8 cellular contexts compared by ENCODE assay signal in the genomic region with DNA sequence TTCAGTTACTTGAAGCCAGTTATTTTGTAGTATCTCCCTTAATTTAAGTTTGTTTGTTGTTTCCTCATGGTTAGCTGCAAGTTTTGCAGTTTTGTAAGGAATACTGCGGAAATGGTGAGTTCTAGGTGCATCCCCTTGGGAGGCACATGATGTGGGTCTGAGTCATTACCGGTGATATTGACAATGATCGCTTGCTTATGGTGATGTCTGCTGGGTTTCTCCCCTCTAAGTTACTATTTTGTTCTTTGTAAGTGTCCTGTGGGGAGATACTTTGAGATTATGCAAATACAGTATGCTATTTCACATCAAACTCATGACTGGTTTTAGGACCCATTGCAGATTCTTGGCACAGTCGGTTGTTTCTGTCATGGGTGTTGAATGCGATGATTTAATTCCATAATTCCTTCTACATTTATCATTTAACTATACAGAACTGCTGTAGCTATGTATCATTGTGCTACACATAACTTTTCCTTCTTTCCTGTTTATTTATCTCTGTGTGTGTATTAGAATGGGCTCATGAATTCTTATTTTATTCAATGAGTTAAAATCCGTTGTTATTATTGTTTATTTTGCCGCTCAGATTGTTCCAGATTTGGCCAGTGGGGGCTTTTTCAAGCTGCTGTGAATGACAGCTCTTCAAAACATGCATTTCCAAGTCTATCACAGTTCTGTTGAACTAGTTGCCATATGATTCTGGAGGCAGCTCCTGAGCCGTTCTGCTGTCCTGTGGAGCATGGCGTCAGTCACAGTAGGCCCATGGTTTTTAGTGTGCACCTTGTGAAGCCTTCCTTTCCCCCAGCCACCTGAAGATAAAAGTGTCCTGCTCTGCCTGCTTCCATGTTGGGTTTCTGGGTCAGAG. TPM values are rescaled to one million over a fixed set of nuclear protein-coding genes. Genes with fewer than 3 reads are reported as not detected.
DNase-seq lines count a peak whose midpoint lies in the region; ATAC-seq, FAIRE-seq and TF ChIP-seq lines count a peak whose summit lies in the region.

No MANE protein-coding gene starts in this region.

- intact Hi-C loops in CD14-positive monocyte (cut with micrococcal nuclease) (no loop called here), right lobe of liver (cut with DNase I) (no loop called here), esophagus muscularis mucosa (cut with DNase I) (no loop called here)
- intact Hi-C loops in activated T-helper 2 cell treated with anti-CD3 and anti-CD28 coated beads, Interferon-gamma antibody, Interleukin-2, Interleukin-4, amounts not matched to agents 10 μg/mL and 5 μg/mL and 100 μg/mL, durations not matched to agents 14 hours and 24 hours and 36 hours (cut with micrococcal nuclease): loop anchor here (1.0 to 5.0 kb wide), 3 partner anchors 13 to 270 kb away; no protein-coding TSS in a partner anchor

- H3K27ac ChIP-seq in right lobe of liver (peak overlapping the region in 1 of 3 donors; percentile 9), esophagus muscularis mucosa (replicated peaks in 1 of 4) (peak overlapping the region in 2 of 4 donors; percentile 7 to 22)

- ATAC-seq in GM19043 (IDR thresholded peaks at IDR 0.05; ENCODE audit: low read depth, unreplicated experiment) (peak; percentile 89), HG03135 (IDR thresholded peaks at IDR 0.05; ENCODE audit: unreplicated experiment) (peak; percentile 92), right lobe of liver (peak in 3 of 4 donors; percentile 29 to 58 (median 47))

- DNase-seq in CD14-positive monocyte (ENCODE audit: low spot score): peak; percentile 14
- DNase-seq in activated T-helper 2 cell treated with anti-CD3 and anti-CD28 coated beads, Interferon-gamma antibody, Interleukin-2, Interleukin-4, amounts not matched to agents 10 μg/mL and 5 μg/mL and 100 μg/mL, durations not matched to agents 14 hours and 24 hours and 36 hours (ENCODE audit: low spot score): no peak
- DNase-seq in right lobe of liver: no peak
- no peak for DNase-seq in frontal cortex (ENCODE audit: low spot score in 2 of 2)
- no peak for DNase-seq in esophagus muscularis mucosa (ENCODE audit: extremely low spot score)
- no peak for DNase-seq in H4 (ENCODE audit: low spot score)

- H3K27ac Mint-ChIP-seq in CD14-positive monocyte: peak overlapping the region in 4 of 7 donors; percentile 46 to 86 (median 68)
- H3K27ac Mint-ChIP-seq in activated T-helper 2 cell treated with anti-CD3 and anti-CD28 coated beads, Interferon-gamma antibody, Interleukin-2, Interleukin-4, amounts not matched to agents 10 μg/mL and 5 μg/mL and 100 μg/mL, durations not matched to agents 14 hours and 24 hours and 36 hours: peak overlapping the region; percentile 92

- 59% methylated on average over 7 of the region's 9 CpGs for WGBS in right lobe of liver (ENCODE audit: insufficient coverage, low coverage, low lambda C conversion rate, missing lambda C conversion rate)
- WGBS in esophagus muscularis mucosa: 59% methylated on average over 9 of the region's 9 CpGs

- no peaks in the 10 kb centered on the region for H3K9me3 ChIP-seq in right lobe of liver
- H3K9me3 ChIP-seq in esophagus muscularis mucosa: no peaks in the 10 kb centered on the region

- H3K4me3 Mint-ChIP-seq in CD14-positive monocyte: no peak overlapping the region
- peak overlapping the region; percentile 60 for H3K4me3 Mint-ChIP-seq in activated T-helper 2 cell treated with anti-CD3 and anti-CD28 coated beads, Interferon-gamma antibody, Interleukin-2, Interleukin-4, amounts not matched to agents 10 μg/mL and 5 μg/mL and 100 μg/mL, durations not matched to agents 14 hours and 24 hours and 36 hours (ENCODE audit: low read depth)

- peaks cover 4 to 38% (median 18%) of the 10 kb centered on the region in 4 donors for H3K4me1 ChIP-seq in right lobe of liver
- H3K4me1 ChIP-seq in esophagus muscularis mucosa: peaks cover 69 to 86% (median 84%) of the 10 kb centered on the region in 4 donors

- peaks cover 75% of the 10 kb centered on the region for H3K4me1 Mint-ChIP-seq in CD14-positive monocyte
- H3K4me1 Mint-ChIP-seq in activated T-helper 2 cell treated with anti-CD3 and anti-CD28 coated beads, Interferon-gamma antibody, Interleukin-2, Interleukin-4, amounts not matched to agents 10 μg/mL and 5 μg/mL and 100 μg/mL, durations not matched to agents 14 hours and 24 hours and 36 hours (ENCODE audit: low read depth): peaks cover 74% of the 10 kb centered on the region

- H3K36me3 Mint-ChIP-seq in CD14-positive monocyte: peaks cover 62 to 88% of the 10 kb centered on the region in 2 donors
- H3K36me3 Mint-ChIP-seq in activated T-helper 2 cell treated with anti-CD3 and anti-CD28 coated beads, Interferon-gamma antibody, Interleukin-2, Interleukin-4, amounts not matched to agents 10 μg/mL and 5 μg/mL and 100 μg/mL, durations not matched to agents 14 hours and 24 hours and 36 hours (ENCODE audit: low read depth): peaks cover 63% of the 10 kb centered on the region

- peaks cover 0 to 5% (median 0%) of the 10 kb centered on the region in 3 donors for H3K27me3 Mint-ChIP-seq in CD14-positive monocyte (ENCODE audit: low read depth in 3 of 3)
- no peaks in the 10 kb centered on the region for H3K27me3 Mint-ChIP-seq in activated T-helper 2 cell treated with anti-CD3 and anti-CD28 coated beads, Interferon-gamma antibody, Interleukin-2, Interleukin-4, amounts not matched to agents 10 μg/mL and 5 μg/mL and 100 μg/mL, durations not matched to agents 14 hours and 24 hours and 36 hours (ENCODE audit: low read depth)

- no peaks in the 10 kb centered on the region for H3K27me3 ChIP-seq in right lobe of liver
- H3K27me3 ChIP-seq in esophagus muscularis mucosa: no peaks in the 10 kb centered on the region

- H3K36me3 ChIP-seq in right lobe of liver (peaks cover 0 to 15% (median 4%) of the 10 kb centered on the region in 4 donors), esophagus muscularis mucosa (peaks cover 0 to 42% (median 13%) of the 10 kb centered on the region in 4 donors)

- TF ChIP-seq EP300 in esophagus muscularis mucosa (IDR thresholded peaks at IDR 0.05): no peak

- peaks cover 0 to 2% (median 0%) of the 10 kb centered on the region in 7 donors for H3K9me3 Mint-ChIP-seq in CD14-positive monocyte
- no peaks in the 10 kb centered on the region for H3K9me3 Mint-ChIP-seq in activated T-helper 2 cell treated with anti-CD3 and anti-CD28 coated beads, Interferon-gamma antibody, Interleukin-2, Interleukin-4, amounts not matched to agents 10 μg/mL and 5 μg/mL and 100 μg/mL, durations not matched to agents 14 hours and 24 hours and 36 hours

- no peak for TF ChIP-seq CTCF in CD14-positive monocyte (IDR thresholded peaks at IDR 0.05)
- no peak for TF ChIP-seq CTCF in right lobe of liver (IDR thresholded peaks at IDR 0.05)
- TF ChIP-seq CTCF in esophagus muscularis mucosa (IDR thresholded peaks at IDR 0.05): no peak

- TF ChIP-seq POLR2A in right lobe of liver (IDR thresholded peaks at IDR 0.05): no peak
- no peak for TF ChIP-seq POLR2A in esophagus muscularis mucosa (IDR thresholded peaks at IDR 0.05; ENCODE audit: low read depth)

- H3K4me3 ChIP-seq in right lobe of liver (no peak overlapping the region), esophagus muscularis mucosa (no peak overlapping the region)

- FAIRE-seq in frontal cortex (lab: Jason Lieb, UNC): no peak

RNA-seq across cellular contexts. Expression of a gene that starts 18.4 kb away (rescaled TPM):
- polyA plus RNA-seq in CD14-positive monocyte: 100 to 1,000 TPM; 123 to 160 TPM
- 45.4 and 51.1 TPM in 2 replicates for total RNA-seq in activated T-helper 2 cell treated with anti-CD3 and anti-CD28 coated beads, Interferon-gamma antibody, Interleukin-2, Interleukin-4, amounts not matched to agents 10 μg/mL and 5 μg/mL and 100 μg/mL, durations not matched to agents 14 hours and 24 hours and 36 hours
- total RNA-seq in right lobe of liver: 10 to 100 TPM; 22.1 to 39.0 (median 28.4) TPM
- total RNA-seq in frontal cortex: 17.9 TPM
- 10 to 100 TPM; 17.9 to 50.5 (median 38.4) TPM for total RNA-seq in esophagus muscularis mucosa
- 16.2 and 16.4 TPM in 2 replicates for total RNA-seq in H4 (2014; rRNA removed; shearing (Covaris generic))
